Comparison of ENCODE assay signal across 8 cellular contexts in the genomic region with DNA sequence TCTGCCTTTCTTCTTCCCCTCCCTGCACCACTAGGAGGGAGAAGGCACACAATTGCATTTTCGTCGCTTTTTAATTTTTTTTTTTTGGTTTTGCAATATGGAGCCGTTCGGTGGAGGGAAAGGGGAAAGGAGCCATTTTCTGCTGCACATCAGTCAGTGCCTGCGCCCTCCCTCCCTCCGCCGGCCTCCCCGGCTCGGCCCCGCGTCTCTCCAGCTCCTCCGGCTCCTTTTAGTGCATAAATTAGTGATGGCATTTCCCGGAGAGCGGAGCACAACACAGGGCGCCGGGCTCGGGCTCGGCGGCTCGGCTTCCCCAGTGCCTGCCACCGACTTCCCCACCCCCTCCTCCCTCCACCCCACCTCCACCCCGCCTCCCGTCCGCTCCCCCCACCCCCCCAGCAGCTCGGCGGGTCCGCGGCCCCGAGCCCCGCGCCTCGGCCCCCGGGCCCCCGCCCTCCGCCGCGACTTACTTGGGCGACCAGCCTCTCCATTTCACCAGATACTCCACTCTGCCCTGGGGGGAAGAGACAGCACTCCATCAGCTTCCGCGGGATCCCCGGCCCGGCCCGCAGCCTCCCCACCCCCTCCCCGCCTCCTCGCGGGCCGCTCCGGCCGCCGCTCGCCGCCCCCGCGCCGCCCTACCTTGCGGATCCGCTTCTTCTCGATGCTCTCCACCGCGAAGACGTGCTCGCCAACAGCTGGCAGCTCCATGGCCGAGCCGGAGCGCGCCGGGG.
DNase-seq lines count a peak whose midpoint lies in the region; ATAC-seq lines count a peak whose summit lies in the region.

No MANE protein-coding gene starts in this region.

- peaks cover 74% of the 10 kb centered on the region for H3K4me1 Mint-ChIP-seq in stimulated activated naive CD8-positive, alpha-beta T cell treated with anti-CD3 and anti-CD28 coated beads, Interleukin-15, amount 100 ng/mL, for 72 hours

- peak; percentile 90 for DNase-seq in DMS 273 (lab: John Stamatoyannopoulos, UW; ENCODE audit: unreplicated experiment)
- DNase-seq in DMS 273 treated with DMSO at 0.1 percent for 48 hours (lab: John Stamatoyannopoulos, UW) = no peak
- peak; percentile 34 for DNase-seq in NCI-H2171 (lab: John Stamatoyannopoulos, UW)
- DNase-seq in activated CD4-positive, alpha-beta T cell treated with anti-CD3 and anti-CD28 coated beads, Interleukin-2, amount 50 U/mL, for 4 hours = peak; percentile 19 to 32
- DNase-seq in effector CD8-positive, alpha-beta T cell (lab: John Stamatoyannopoulos, UW) = peak; percentile 28
- DNase-seq in medulla oblongata (ENCODE audit: extremely low spot score) = peak; percentile 55
- peak; percentile 71 to 72 for DNase-seq in stimulated activated naive CD8-positive, alpha-beta T cell treated with anti-CD3 and anti-CD28 coated beads, Interleukin-15, amount 100 ng/mL, for 72 hours

- peak overlapping the region; percentile 89 to 97 for H3K27ac Mint-ChIP-seq in stimulated activated naive CD8-positive, alpha-beta T cell treated with anti-CD3 and anti-CD28 coated beads, Interleukin-15, amount 100 ng/mL, for 72 hours

- peak overlapping the region; percentile 94 to 97 for H3K4me3 Mint-ChIP-seq in stimulated activated naive CD8-positive, alpha-beta T cell treated with anti-CD3 and anti-CD28 coated beads, Interleukin-15, amount 100 ng/mL, for 72 hours

- H3K27me3 Mint-ChIP-seq in stimulated activated naive CD8-positive, alpha-beta T cell treated with anti-CD3 and anti-CD28 coated beads, Interleukin-15, amount 100 ng/mL, for 72 hours = peaks cover 43% of the 10 kb centered on the region

- ATAC-seq in HG02623 (IDR thresholded peaks at IDR 0.05; ENCODE audit: unreplicated experiment) = peak; percentile 16
- ATAC-seq in stimulated activated naive CD8-positive, alpha-beta T cell treated with anti-CD3 and anti-CD28 coated beads, Interleukin-15, amount 100 ng/mL, for 72 hours = peak; percentile 13

- H3K9me3 Mint-ChIP-seq in stimulated activated naive CD8-positive, alpha-beta T cell treated with anti-CD3 and anti-CD28 coated beads, Interleukin-15, amount 100 ng/mL, for 72 hours = no peaks in the 10 kb centered on the region
